1 cellular context compared by ENCODE assay signal in the genomic region with DNA sequence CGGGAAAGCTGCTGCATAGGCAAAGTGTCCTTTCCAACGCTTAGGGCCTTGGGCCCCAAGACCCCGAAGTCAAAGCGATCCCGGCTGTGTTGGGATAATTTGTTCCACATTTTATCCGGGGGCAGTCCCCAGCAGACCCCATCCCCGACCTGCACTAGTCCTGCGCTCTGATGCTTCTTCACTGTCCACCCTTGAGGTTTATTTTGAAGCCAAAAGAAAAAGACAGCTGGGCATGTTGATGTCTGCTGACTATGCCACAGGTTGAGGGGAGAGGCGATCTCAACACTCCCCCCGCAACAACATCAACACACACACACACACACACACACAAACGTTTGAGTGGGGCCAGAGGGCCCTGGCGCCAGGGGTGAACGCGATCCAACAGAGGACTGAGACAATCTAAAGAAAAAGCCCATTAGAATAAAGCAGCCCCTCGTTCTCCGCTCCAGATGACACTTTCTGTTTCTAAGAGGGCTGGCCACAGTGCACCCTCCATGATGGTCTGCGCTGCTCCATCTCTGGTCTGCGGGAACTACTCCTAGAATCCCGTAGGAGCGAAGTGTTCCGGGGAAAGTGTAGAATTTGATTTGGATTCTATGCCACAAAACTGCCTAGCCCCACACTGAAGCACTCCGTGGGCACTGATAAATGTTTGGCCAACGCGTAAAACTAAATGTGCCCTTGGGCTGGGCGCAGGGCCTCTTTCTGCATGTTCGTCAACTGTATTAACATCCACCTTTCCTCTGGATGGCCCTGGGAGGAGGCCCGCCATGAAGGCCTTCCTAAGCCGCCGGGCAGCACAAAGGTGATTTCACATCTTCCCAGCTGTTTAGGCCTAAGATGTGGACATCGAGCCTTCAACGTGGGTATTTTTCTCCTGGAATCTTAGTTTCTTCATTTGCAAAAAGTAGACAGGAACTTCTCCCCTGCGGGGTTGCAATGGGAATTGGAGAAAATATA.
TF ChIP-seq lines count a peak whose summit lies in the region.

No MANE protein-coding gene starts in this region.

TF ChIP-seq in H1, 55 proteins besides CTCF, POLR2A, EP300 and RAD21:
- TF ChIP-seq EZH2 (IDR thresholded peaks at IDR 0.05; ENCODE audit: low read depth, low read length, severe bottlenecking) (no peak), CBX8 (IDR thresholded peaks at IDR 0.05; ENCODE audit: borderline replicate concordance, low read depth, low read length) (peak; percentile 49; the same call in 1 of the 2 replicates), RNF2 (IDR thresholded peaks at IDR 0.05; ENCODE audit: borderline replicate concordance, low read depth, low read length, missing control alignments, poor library complexity, severe bottlenecking) (peak; percentile 97), JUND (IDR thresholded peaks at IDR 0.05; ENCODE audit: low read length) (no peak), KDM5A (IDR thresholded peaks at IDR 0.05; ENCODE audit: low read length) (no peak), CTBP2 (IDR thresholded peaks at IDR 0.05; ENCODE audit: borderline replicate concordance, insufficient read depth, insufficient read length, low read length) (no peak), SP1 (IDR thresholded peaks at IDR 0.05; ENCODE audit: low read depth, low read length) (0 out of 2 replicates have a peak, but pooled peaks have one; percentile 8)
